8 cellular contexts compared by ENCODE assay signal in the genomic region with DNA sequence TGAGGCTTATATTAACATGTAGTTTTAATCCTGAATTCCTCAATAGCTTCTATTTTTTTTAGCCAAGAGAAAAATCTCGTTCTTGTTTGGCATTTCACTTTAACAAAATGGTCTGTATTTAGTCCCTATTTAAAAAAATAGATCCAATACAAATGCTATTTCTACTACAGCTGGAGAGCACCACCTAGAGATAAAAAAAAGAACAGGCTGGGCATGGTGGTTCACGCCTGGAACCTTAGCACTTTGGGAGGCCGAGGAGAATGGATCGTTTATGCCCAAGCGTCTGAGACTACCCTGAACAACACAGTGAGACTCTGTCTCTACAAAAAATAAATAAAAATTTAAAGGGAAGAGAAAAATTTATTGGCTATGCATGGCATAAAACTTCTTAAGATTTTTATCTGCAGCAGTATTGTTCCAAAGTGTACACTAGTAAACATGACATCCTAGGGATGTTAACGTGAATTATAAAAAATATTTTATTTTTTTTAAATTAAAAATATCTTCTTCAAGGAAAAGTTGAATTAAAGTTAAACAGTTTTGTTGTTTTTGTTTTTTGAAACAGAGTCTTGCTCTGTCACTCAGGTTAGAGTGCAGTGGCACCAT. TPM values are rescaled to one million over a fixed set of nuclear protein-coding genes. Genes with fewer than 3 reads are reported as not detected.
DNase-seq lines count a peak whose midpoint lies in the region; ATAC-seq, FAIRE-seq and TF ChIP-seq lines count a peak whose summit lies in the region.

No MANE protein-coding gene starts in this region.

- H3K79me2 ChIP-seq in Karpas-422 (ENCODE audit: low read length) = peaks cover 19% of the 10 kb centered on the region

- H3K36me3 ChIP-seq in Karpas-422 (ENCODE audit: insufficient read depth, low read length) (peaks cover 17% of the 10 kb centered on the region; the same call in 1 of the 2 replicates), WERI-Rb-1 (peaks cover 62% of the 10 kb centered on the region), kidney (ENCODE audit: control insufficient read depth in 1 of 2, insufficient read depth in 2 of 2, low read length in 2 of 2) (peaks cover 11 to 32% of the 10 kb centered on the region in 2 donors)

- no peak for ATAC-seq in HG03095 (IDR thresholded peaks at IDR 0.05; ENCODE audit: unreplicated experiment)
- no peak for ATAC-seq in left ventricle myocardium superior

- H3K4me2 ChIP-seq in Karpas-422 (ENCODE audit: low read depth, low read length, poor library complexity, severe bottlenecking) = no peak overlapping the region

- H3K4me1 ChIP-seq in Karpas-422 (ENCODE audit: low read length) (peaks cover 15% of the 10 kb centered on the region), kidney (ENCODE audit: control insufficient read depth in 1 of 2, insufficient read depth in 1 of 2, low read depth in 1 of 2, low read length in 2 of 2) (peaks cover 5 to 6% of the 10 kb centered on the region in 2 donors)

- H3K27ac ChIP-seq in Karpas-422 (ENCODE audit: low read length) = no peak overlapping the region
- no peak overlapping the region for H3K27ac ChIP-seq in WERI-Rb-1
- no peak overlapping the region for H3K27ac ChIP-seq in kidney (ENCODE audit: low read depth in 2 of 2, low read length in 2 of 2)

- H3K9me2 ChIP-seq in Karpas-422 (replicated peaks; ENCODE audit: insufficient read depth, low read length) = no peaks in the 10 kb centered on the region

- H2AFZ ChIP-seq in Karpas-422 (ENCODE audit: low read length) = no peak overlapping the region

- H4K20me1 ChIP-seq in Karpas-422 (ENCODE audit: insufficient read depth, low read depth, low read length) = no peaks in the 10 kb centered on the region

- H3K9ac ChIP-seq in Karpas-422 (ENCODE audit: low read length) = no peak overlapping the region
- H3K9ac ChIP-seq in kidney (ENCODE audit: low read length in 2 of 2) = no peak overlapping the region

- H3K9me3 ChIP-seq in Karpas-422 (ENCODE audit: low read length) (no peaks in the 10 kb centered on the region), WERI-Rb-1 (ENCODE audit: severe bottlenecking) (no peaks in the 10 kb centered on the region), kidney (ENCODE audit: control insufficient read depth in 1 of 2, low read length in 2 of 2) (no peaks in the 10 kb centered on the region)

- intact Hi-C loops in kidney (cut with DNase I) (no loop called here), left ventricle myocardium superior (cut with micrococcal nuclease) (no loop called here)

- H3K4me3 ChIP-seq in Karpas-422 (ENCODE audit: low read length) (no peak overlapping the region), WERI-Rb-1 (ENCODE audit: low read depth, low read length) (no peak overlapping the region), kidney (ENCODE audit: low read length in 2 of 2) (no peak overlapping the region)

- DNase-seq in EH (ENCODE audit: low read depth) (peak; percentile 65), Karpas-422 (peak; percentile 78), WERI-Rb-1 (peak; percentile 12), kidney (no peak), NCI-H146 (lab: John Stamatoyannopoulos, UW) (no peak), HuH-7 (ENCODE audit: low spot score) (no peak), left ventricle myocardium superior (no peak)

- no peak for FAIRE-seq in kidney (lab: Jason Lieb, UNC)

- TF ChIP-seq CTCF in WERI-Rb-1 (IDR thresholded peaks at IDR 0.05; ENCODE audit: low read depth, low read length) = peak; percentile 38
- TF ChIP-seq CTCF in kidney (IDR thresholded peaks at IDR 0.05; ENCODE audit: borderline replicate concordance, extremely low read depth, insufficient read depth) = peak; percentile 19

- H3K27me3 ChIP-seq in Karpas-422 (ENCODE audit: low read length) (no peaks in the 10 kb centered on the region), WERI-Rb-1 (ENCODE audit: insufficient read depth, low read depth, severe bottlenecking) (no peaks in the 10 kb centered on the region)

RNA-seq across cellular contexts. Expression of gene ST7L, which starts 4.4 kb away (rescaled TPM):
- total RNA-seq in Karpas-422 (2014; rRNA removed; shearing (Covaris generic); ENCODE audit: low replicate concordance) = 14.4 and 16.5 TPM in 2 replicates
- 20.6 TPM for total RNA-seq in kidney
- polyA plus RNA-seq in kidney (ENCODE audit: insufficient read depth, low read depth, low replicate concordance) = 12.9 TPM
- 12.7 TPM for total RNA-seq in left ventricle myocardium superior

RNA-seq across cellular contexts. Expression of gene CAPZA1, which starts 5.1 kb away (rescaled TPM):
- total RNA-seq in Karpas-422 (2014; rRNA removed; shearing (Covaris generic); ENCODE audit: low replicate concordance) = 155 and 225 TPM in 2 replicates
- total RNA-seq in kidney (98.7 TPM), left ventricle myocardium superior (24.1 TPM)
- 40.3 TPM for polyA plus RNA-seq in kidney (ENCODE audit: insufficient read depth, low read depth, low replicate concordance)

RNA-seq across cellular contexts. Expression of gene MOV10, which starts 59.9 kb away (rescaled TPM):
- 7.7 and 13.8 TPM in 2 replicates for total RNA-seq in Karpas-422 (2014; rRNA removed; shearing (Covaris generic); ENCODE audit: low replicate concordance)
- total RNA-seq in kidney (62.5 TPM), left ventricle myocardium superior (14.0 TPM)
- polyA plus RNA-seq in kidney (ENCODE audit: insufficient read depth, low read depth, low replicate concordance) = 60.6 TPM

Comparison
In these comparisons a context has a peak if more than half of its experiments do, and no peak if none do; other contexts are left out.
1. DNase-seq: peak in EH (single experiment), Karpas-422 (single experiment) and WERI-Rb-1 (single experiment); none in kidney (single experiment), NCI-H146 (single experiment), HuH-7 (single experiment) and left ventricle myocardium superior (single experiment).